ENCODE assay signal across 27 cellular contexts in genomic region chr9:25224309-25224708, GRCh38.
"Had no signal": no experiment of that assay in that cellular context is flagged by ENCODE, and none has a peak within 500 bp of the region (broad histone marks: within the 10 kb centered on the region; RNA-seq: fewer than 3 reads in every experiment).

No MANE protein-coding gene starts in this region.

- H3K4me1 Mint-ChIP-seq: activated naive CD4-positive, alpha-beta T cell treated with anti-CD3 and anti-CD28 coated beads, Interleukin-2, amount 10 ng/mL, durations not matched to agents 7 days and 5 days; activated naive CD8-positive, alpha-beta T cell treated with anti-CD3 and anti-CD28 coated beads, Interleukin-2, amount 10 ng/mL, durations not matched to agents 7 days and 5 days; stimulated activated effector memory CD8-positive, alpha-beta T cell treated with anti-CD3 and anti-CD28 coated beads, Interleukin-12 subunit alpha, Interleukin-12 subunit beta, amount 100 ng/mL, for 72 hours had no signal

- H3K36me3 Mint-ChIP-seq: activated naive CD4-positive, alpha-beta T cell treated with anti-CD3 and anti-CD28 coated beads, Interleukin-2, amount 10 ng/mL, durations not matched to agents 7 days and 5 days; activated naive CD8-positive, alpha-beta T cell treated with anti-CD3 and anti-CD28 coated beads, Interleukin-2, amount 10 ng/mL, durations not matched to agents 7 days and 5 days; natural killer cell treated with Interleukin-12 subunit alpha and Interleukin-12 subunit beta and Interleukin-15 and Interleukin-18, amount 100 ng/mL, for 72 hours; stimulated activated effector memory CD8-positive, alpha-beta T cell treated with anti-CD3 and anti-CD28 coated beads, Interleukin-12 subunit alpha, Interleukin-12 subunit beta, amount 100 ng/mL, for 72 hours had no signal

- H3K27ac Mint-ChIP-seq: activated naive CD4-positive, alpha-beta T cell treated with anti-CD3 and anti-CD28 coated beads, Interleukin-2, amount 10 ng/mL, durations not matched to agents 7 days and 5 days; activated naive CD8-positive, alpha-beta T cell treated with anti-CD3 and anti-CD28 coated beads, Interleukin-2, amount 10 ng/mL, durations not matched to agents 7 days and 5 days; activated T-cell treated with anti-CD3 and anti-CD28 coated beads, Interleukin-2, amount 50 U/mL, for 72 hours; natural killer cell treated with Interleukin-12 subunit alpha and Interleukin-12 subunit beta and Interleukin-15 and Interleukin-18, amount 100 ng/mL, for 72 hours; stimulated activated effector memory CD8-positive, alpha-beta T cell treated with anti-CD3 and anti-CD28 coated beads, Interleukin-12 subunit alpha, Interleukin-12 subunit beta, amount 100 ng/mL, for 72 hours; stimulated activated naive CD8-positive, alpha-beta T cell treated with anti-CD3 and anti-CD28 coated beads, Interleukin-15, Interleukin-2, amounts not matched to agents 100 ng/mL and 50 ng/mL, for 24 hours; T-helper 2 cell treated with Interferon-gamma antibody and Interleukin-4, amounts not matched to agents 5 μg/mL and 100 μg/mL, for 36 hours had no signal

- DNase-seq: activated CD4-positive, alpha-beta T cell treated with anti-CD3 and anti-CD28 coated beads for 4 hours; activated CD4-positive, alpha-beta T cell treated with anti-CD3 and anti-CD28 coated beads, Interleukin-2, amount 50 U/mL, for 4 hours; activated effector memory CD4-positive, alpha-beta T cell treated with Interleukin-2 at 50 U/mL for 16 hours; activated naive CD4-positive, alpha-beta T cell treated with anti-CD3 and anti-CD28 coated beads, Interleukin-2, amount 10 ng/mL, durations not matched to agents 7 days and 5 days; activated naive CD8-positive, alpha-beta T cell treated with anti-CD3 and anti-CD28 coated beads, Interleukin-2, amount 10 ng/mL, durations not matched to agents 7 days and 5 days; activated T-cell treated with anti-CD3 and anti-CD28 coated beads for 4 hours; activated T-cell treated with anti-CD3 and anti-CD28 coated beads, Interleukin-2, amount 50 U/mL, for 72 hours; brain microvascular endothelial cell; dorsolateral prefrontal cortex; effector memory CD4-positive, alpha-beta T cell; foreskin keratinocyte; heart right ventricle; left lung; mucosa of descending colon; posterior cingulate gyrus; retina; small intestine; stimulated activated CD4-positive, alpha-beta T cell treated with anti-CD3 and anti-CD28 coated beads, Interleukin-4, amount 100 ng/mL, for 24 hours; substantia nigra; T-helper 1 cell; upper lobe of left lung had no signal

- H3K4me3 Mint-ChIP-seq: activated naive CD4-positive, alpha-beta T cell treated with anti-CD3 and anti-CD28 coated beads, Interleukin-2, amount 10 ng/mL, durations not matched to agents 7 days and 5 days; activated naive CD8-positive, alpha-beta T cell treated with anti-CD3 and anti-CD28 coated beads, Interleukin-2, amount 10 ng/mL, durations not matched to agents 7 days and 5 days; activated T-cell treated with anti-CD3 and anti-CD28 coated beads, Interleukin-2, amount 50 U/mL, for 72 hours; natural killer cell treated with Interleukin-12 subunit alpha and Interleukin-12 subunit beta and Interleukin-15 and Interleukin-18, amount 100 ng/mL, for 72 hours; stimulated activated effector memory CD8-positive, alpha-beta T cell treated with anti-CD3 and anti-CD28 coated beads, Interleukin-12 subunit alpha, Interleukin-12 subunit beta, amount 100 ng/mL, for 72 hours; stimulated activated naive CD8-positive, alpha-beta T cell treated with anti-CD3 and anti-CD28 coated beads, Interleukin-15, Interleukin-2, amounts not matched to agents 100 ng/mL and 50 ng/mL, for 24 hours; T-helper 2 cell treated with Interferon-gamma antibody and Interleukin-4, amounts not matched to agents 5 μg/mL and 100 μg/mL, for 36 hours had no signal

- FAIRE-seq: astrocyte, small intestine had no signal

- H3K27me3 Mint-ChIP-seq: activated naive CD4-positive, alpha-beta T cell treated with anti-CD3 and anti-CD28 coated beads, Interleukin-2, amount 10 ng/mL, durations not matched to agents 7 days and 5 days; activated naive CD8-positive, alpha-beta T cell treated with anti-CD3 and anti-CD28 coated beads, Interleukin-2, amount 10 ng/mL, durations not matched to agents 7 days and 5 days; natural killer cell treated with Interleukin-12 subunit alpha and Interleukin-12 subunit beta and Interleukin-15 and Interleukin-18, amount 100 ng/mL, for 72 hours; stimulated activated naive CD8-positive, alpha-beta T cell treated with anti-CD3 and anti-CD28 coated beads, Interleukin-15, Interleukin-2, amounts not matched to agents 100 ng/mL and 50 ng/mL, for 24 hours had no signal

- ATAC-seq: activated T-cell treated with anti-CD3 and anti-CD28 coated beads, Interleukin-2, amount 50 U/mL, for 72 hours; foreskin keratinocyte; heart right ventricle; left lung; mucosa of descending colon; natural killer cell treated with Interleukin-12 subunit alpha and Interleukin-12 subunit beta and Interleukin-15 and Interleukin-18, amount 100 ng/mL, for 72 hours; sciatic nerve; stimulated activated effector memory CD8-positive, alpha-beta T cell treated with anti-CD3 and anti-CD28 coated beads, Interleukin-12 subunit alpha, Interleukin-12 subunit beta, amount 100 ng/mL, for 72 hours had no signal
